11 cellular contexts compared by ENCODE assay signal in genomic region chr7:1060315-1061080, GRCh38. TPM values are rescaled to one million over a fixed set of nuclear protein-coding genes. Genes with fewer than 3 reads are reported as not detected.
DNase-seq lines count a peak whose midpoint lies in the region; ATAC-seq, FAIRE-seq and TF ChIP-seq lines count a peak whose summit lies in the region.
"Had no signal": no experiment of that assay in that cellular context is flagged by ENCODE, and none has a peak within 500 bp of the region (broad histone marks: within the 10 kb centered on the region; RNA-seq: fewer than 3 reads in every experiment).

No MANE protein-coding gene starts in this region.

- peaks cover 15% of the 10 kb centered on the region for H3K4me1 ChIP-seq in body of pancreas
- no peaks in the 10 kb centered on the region for H3K4me1 ChIP-seq in iPS-18a (ENCODE audit: control insufficient read depth, low read depth, low read length)
- peaks cover 16 to 67% (median 48%) of the 10 kb centered on the region in 6 donors for H3K4me1 ChIP-seq in spleen

- FAIRE-seq in GM12891 (lab: Jason Lieb, UNC): peak; percentile 67
- FAIRE-seq: colon had no signal

- H3K27ac ChIP-seq in body of pancreas: peak overlapping the region; percentile 2 to 65 (median 58)
- H3K27ac ChIP-seq in iPS-18a (ENCODE audit: low read length): no peak overlapping the region
- peak overlapping the region in 7 of 8 donors; percentile 4 to 76 (median 53) for H3K27ac ChIP-seq in spleen

- H3K27me3 ChIP-seq in body of pancreas (no peaks in the 10 kb centered on the region), iPS-18a (ENCODE audit: control insufficient read depth, insufficient read depth, low read length) (no peaks in the 10 kb centered on the region), spleen (replicated peaks in 1 of 7) (peaks cover 0 to 63% (median 0%) of the 10 kb centered on the region in 7 donors)

- intact Hi-C loops in body of pancreas (cut with DNase I) (no loop called here), spleen (cut with DNase I; ENCODE audit: low total_unique reads) (no loop called here)

- peaks cover 0 to 1% of the 10 kb centered on the region in 2 donors for H3K36me3 ChIP-seq in body of pancreas (replicated peaks in 1 of 2; ENCODE audit: insufficient read depth in 1 of 2, low read depth in 2 of 2)
- no peaks in the 10 kb centered on the region for H3K36me3 ChIP-seq in iPS-18a (ENCODE audit: control insufficient read depth, low read depth, low read length)
- peaks cover 0 to 15% (median 8%) of the 10 kb centered on the region in 6 donors for H3K36me3 ChIP-seq in spleen
- H3K36me3 ChIP-seq: HAP-1 had no signal

- H3K9ac ChIP-seq in iPS-18a (ENCODE audit: low read length): no peak overlapping the region

- DNase-seq in GM12891 (ENCODE audit: insufficient read length, low spot score) (no peak), body of pancreas (peak; percentile 59 to 78 (median 74)), spleen (peak; percentile 75), NCI-H1092 treated with DMSO at 0.1 percent for 48 hours (lab: John Stamatoyannopoulos, UW) (no peak), NCI-H524 treated with DMSO at 0.1 percent for 48 hours (lab: John Stamatoyannopoulos, UW) (no peak), NCI-H2227 (lab: John Stamatoyannopoulos, UW; ENCODE audit: unreplicated experiment) (no peak), cortex of kidney (lab: John Stamatoyannopoulos, UW) (no peak)
- DNase-seq: NCI-H1930 had no signal

- TF ChIP-seq CTCF in body of pancreas (IDR thresholded peaks at IDR 0.05) (no peak), spleen (IDR thresholded peaks at IDR 0.05 in 8 of 11, conservative IDR thresholded peaks at IDR 0.05 in 3 of 11) (no peak)

- TF ChIP-seq POLR2A in GM12891 (IDR thresholded peaks at IDR 0.05; ENCODE audit: low read depth, low read length) (no peak), body of pancreas (IDR thresholded peaks at IDR 0.05) (peak in 2 of 3 donors; percentile 45 to 57), spleen (IDR thresholded peaks at IDR 0.05) (no peak)

- peak; percentile 67 for ATAC-seq in body of pancreas

- 36 to 78% methylated on average over 6 to 35 of the region's 35 CpGs for WGBS in body of pancreas, 2 donors
- 21 to 30% (median 24%) methylated on average over 16 to 35 of the region's 35 CpGs for WGBS in spleen, 5 donors

- no peaks in the 10 kb centered on the region for H3K9me3 ChIP-seq in body of pancreas
- no peaks in the 10 kb centered on the region for H3K9me3 ChIP-seq in iPS-18a (ENCODE audit: control insufficient read depth, low read depth, low read length)
- no peaks in the 10 kb centered on the region for H3K9me3 ChIP-seq in spleen
- H3K9me3 ChIP-seq: HAP-1 had no signal

- no peak overlapping the region for H3K4me3 ChIP-seq in body of pancreas
- peak overlapping the region; percentile 38 for H3K4me3 ChIP-seq in iPS-18a (ENCODE audit: low read length)
- peak overlapping the region in 1 of 8 donors; percentile 12 for H3K4me3 ChIP-seq in spleen
- H3K4me3 ChIP-seq: HAP-1 had no signal

TF ChIP-seq in GM12891, 5 proteins besides CTCF, POLR2A, EP300 and RAD21:
- TF ChIP-seq SPI1 (IDR thresholded peaks at IDR 0.05; ENCODE audit: low read depth, low read length): peak; percentile 22
- TF ChIP-seq TAF1 (IDR thresholded peaks at IDR 0.05; ENCODE audit: low read depth, low read length): no peak
- no peak for TF ChIP-seq POLR2AphosphoS5 (IDR thresholded peaks at IDR 0.05; ENCODE audit: low read depth, low read length)

RNA-seq across cellular contexts. Expression of gene GPR146, which starts 16.2 kb away (rescaled TPM):
- 3.0 TPM for polyA plus RNA-seq in GM12891 (2012; ENCODE audit: low read depth, missing spikeins)
- total RNA-seq in body of pancreas: 10 to 100 TPM in 1 of 2 donors, 1 to 10 TPM in 1; 8.8 to 11.2 TPM
- total RNA-seq in spleen: 10 to 100 TPM in 5 of 7 donors, 1 to 10 TPM in 2; 7.1 to 19.2 (median 13.3) TPM
- 1 to 10 TPM; 3.9 to 7.3 (median 5.0) TPM for polyA plus RNA-seq in spleen

RNA-seq across cellular contexts. Expression of gene GPER1, which starts 27.4 kb away (rescaled TPM):
- 6.5 TPM for polyA plus RNA-seq in GM12891 (2012; ENCODE audit: low read depth, missing spikeins)
- total RNA-seq in body of pancreas: 1 to 10 TPM in 1 of 2 donors, not detected in 1; 1.0 TPM
- total RNA-seq in spleen: 10 to 100 TPM in 1 of 7 donors, 1 to 10 TPM in 6; 3.0 to 14.2 (median 6.1) TPM
- 1 to 10 TPM; 3.7 to 6.4 (median 3.9) TPM for polyA plus RNA-seq in spleen

Comparison
In these comparisons a context has a peak if more than half of its experiments do, and no peak if none do; other contexts are left out.
1. DNase-seq: peak in body of pancreas (4 of 4) and spleen (single experiment); none in GM12891 (single experiment), NCI-H1092 treated with DMSO at 0.1 percent for 48 hours (single experiment), NCI-H524 treated with DMSO at 0.1 percent for 48 hours (single experiment), NCI-H2227 (single experiment) and cortex of kidney (single experiment).
2. POLR2A ChIP-seq: peak in body of pancreas (2 of 3); none in GM12891 (single experiment) and spleen (0 of 3).